Comparison of ENCODE assay signal across 14 cellular contexts in genomic region chr10:23015021-23015707, GRCh38.
DNase-seq lines count a peak whose midpoint lies in the region; ATAC-seq, FAIRE-seq and TF ChIP-seq lines count a peak whose summit lies in the region.
"Had no signal": no experiment of that assay in that cellular context is flagged by ENCODE, and none has a peak within 500 bp of the region (broad histone marks: within the 10 kb centered on the region; RNA-seq: fewer than 3 reads in every experiment).

No MANE protein-coding gene starts in this region.

- no peak overlapping the region for H2BK15ac ChIP-seq in mesendoderm (replicated peaks; ENCODE audit: low read depth)

- no peak overlapping the region for H2AK5ac ChIP-seq in mesendoderm (ENCODE audit: low read length)

- H3K79me1 ChIP-seq in mesendoderm (ENCODE audit: low read length) = no peaks in the 10 kb centered on the region

- H3K18ac ChIP-seq in mesendoderm (ENCODE audit: low read length) = no peak overlapping the region

- H3K9ac ChIP-seq in mesendoderm (ENCODE audit: low read length) = no peak overlapping the region

- TF ChIP-seq POLR2A in GM12891 (IDR thresholded peaks at IDR 0.05; ENCODE audit: low read depth, low read length) = no peak

- ATAC-seq in GM19397 (IDR thresholded peaks at IDR 0.05; ENCODE audit: unreplicated experiment) (peak; percentile 86), HG02885 (IDR thresholded peaks at IDR 0.05; ENCODE audit: poor library complexity, unreplicated experiment) (peak; percentile 99)

- H3K79me2 ChIP-seq in mesendoderm (ENCODE audit: control insufficient read depth, insufficient read depth, low read length) = no peaks in the 10 kb centered on the region

- H2BK5ac ChIP-seq in mesendoderm (ENCODE audit: low read length) = no peak overlapping the region

- no peaks in the 10 kb centered on the region for H3K9me3 ChIP-seq in right atrium auricular region

- H3K27me3 ChIP-seq in right atrium auricular region (no peaks in the 10 kb centered on the region), mesendoderm (ENCODE audit: insufficient read depth, low read length, poor library complexity) (no peaks in the 10 kb centered on the region)

- 100% methylated on average over 1 of the region's 7 CpGs for WGBS in mesendoderm (ENCODE audit: extremely low coverage, insufficient coverage, low lambda C conversion rate)

- DNase-seq in GM12891 (ENCODE audit: insufficient read length, low spot score) (no peak), KBM-7 (peak; percentile 28), NCI-H226 (no peak), NCI-H1417 (lab: John Stamatoyannopoulos, UW) (no peak), right atrium auricular region (ENCODE audit: low spot score) (no peak), mesendoderm (no peak)
- DNase-seq: activated effector memory CD4-positive, alpha-beta T cell treated with anti-CD3 and anti-CD28 coated beads, Interleukin-2, amount 50 U/mL, for 16 hours; NCI-H1694 treated with DMSO at 0.1 percent for 48 hours; stimulated activated CD4-positive, alpha-beta T cell treated with anti-CD3 and anti-CD28 coated beads, Interleukin-15, amount 100 ng/mL, for 24 hours; stimulated activated naive CD4-positive, alpha-beta T cell treated with Interleukin-2 at 50 U/mL for 16 hours had no signal

- H2BK120ac ChIP-seq in mesendoderm (ENCODE audit: low read depth, low read length) = no peak overlapping the region

- no peak overlapping the region for H4K8ac ChIP-seq in mesendoderm (ENCODE audit: low read depth, low read length)

- FAIRE-seq in GM12891 (lab: Jason Lieb, UNC) = no peak
- FAIRE-seq: islet of Langerhans had no signal

- H3K4me2 ChIP-seq in mesendoderm (ENCODE audit: low read length) = no peak overlapping the region

- H3K4me3 ChIP-seq in right atrium auricular region (no peak overlapping the region), mesendoderm (ENCODE audit: low read length) (no peak overlapping the region)

- no peak overlapping the region for H3K4ac ChIP-seq in mesendoderm (ENCODE audit: low read depth, low read length)

- no peak overlapping the region for H3K27ac ChIP-seq in right atrium auricular region
- H3K27ac ChIP-seq in mesendoderm (ENCODE audit: low read depth, low read length) = no peak overlapping the region
- H3K27ac ChIP-seq: HL-60 had no signal

- no peak overlapping the region for H4K5ac ChIP-seq in mesendoderm (ENCODE audit: low read length)

- H3K4me1 ChIP-seq in right atrium auricular region (no peaks in the 10 kb centered on the region), mesendoderm (ENCODE audit: control insufficient read depth, low read depth, low read length) (no peaks in the 10 kb centered on the region)

- no peak overlapping the region for H3K23ac ChIP-seq in mesendoderm (ENCODE audit: low read length)

- in situ Hi-C loops in KBM-7 (cut with MboI; ENCODE audit: low pct_unique_long_range_greater_than_20kb, low sequenced_read_pairs) = no loop called here

- H3K36me3 ChIP-seq in right atrium auricular region (no peaks in the 10 kb centered on the region), mesendoderm (ENCODE audit: control insufficient read depth, insufficient read depth, low read length) (no peaks in the 10 kb centered on the region)

- TF ChIP-seq CTCF in right atrium auricular region (IDR thresholded peaks at IDR 0.05) = no peak

- no peak overlapping the region for H3K56ac ChIP-seq in mesendoderm (ENCODE audit: low read length)

TF ChIP-seq in GM12891, 5 proteins besides CTCF, POLR2A, EP300 and RAD21:
- TF ChIP-seq POU2F2 (IDR thresholded peaks at IDR 0.05; ENCODE audit: low read depth, low read length) (peak; percentile 38; the same call in 1 of the 2 replicates), TAF1 (IDR thresholded peaks at IDR 0.05; ENCODE audit: low read depth, low read length) (no peak), SPI1 (IDR thresholded peaks at IDR 0.05; ENCODE audit: low read depth, low read length) (peak; percentile 47; the same call in 1 of the 2 replicates)
TF ChIP-seq in GM12891: peak in this region for 2.
